ENCODE assay signal across 1 cellular context in the genomic region with DNA sequence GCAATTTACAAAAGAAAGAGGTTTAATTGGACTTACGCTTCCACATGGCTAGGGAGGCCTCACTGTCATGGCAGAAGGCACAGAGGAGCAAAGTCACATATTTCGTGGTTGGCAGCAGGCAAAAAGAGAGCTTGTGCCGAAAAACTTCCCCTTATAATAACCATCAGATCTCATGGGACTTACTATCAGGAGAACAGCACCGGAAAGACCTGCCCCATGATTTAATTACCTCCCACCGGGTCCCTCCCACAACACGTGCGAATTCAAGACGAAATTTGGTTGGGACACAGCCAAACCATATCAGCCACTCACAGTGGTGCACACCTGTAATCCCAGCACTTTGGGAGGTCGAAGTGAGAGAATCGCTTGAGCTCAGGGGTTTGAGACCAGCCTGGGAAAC.
TF ChIP-seq lines count a peak whose summit lies in the region.

No MANE protein-coding gene starts in this region.

TF ChIP-seq in H1, 55 proteins besides CTCF, POLR2A, EP300 and RAD21:
- TF ChIP-seq CREB1 (IDR thresholded peaks at IDR 0.05) = no peak
- no peak for TF ChIP-seq NRF1 (IDR thresholded peaks at IDR 0.05; ENCODE audit: low read depth, low read length)
- TF ChIP-seq JUN (IDR thresholded peaks at IDR 0.05; ENCODE audit: low read depth, low read length) = no peak
- TF ChIP-seq TBP (IDR thresholded peaks at IDR 0.05; ENCODE audit: low read depth, low read length) = no peak
- TF ChIP-seq, protein P1, sequence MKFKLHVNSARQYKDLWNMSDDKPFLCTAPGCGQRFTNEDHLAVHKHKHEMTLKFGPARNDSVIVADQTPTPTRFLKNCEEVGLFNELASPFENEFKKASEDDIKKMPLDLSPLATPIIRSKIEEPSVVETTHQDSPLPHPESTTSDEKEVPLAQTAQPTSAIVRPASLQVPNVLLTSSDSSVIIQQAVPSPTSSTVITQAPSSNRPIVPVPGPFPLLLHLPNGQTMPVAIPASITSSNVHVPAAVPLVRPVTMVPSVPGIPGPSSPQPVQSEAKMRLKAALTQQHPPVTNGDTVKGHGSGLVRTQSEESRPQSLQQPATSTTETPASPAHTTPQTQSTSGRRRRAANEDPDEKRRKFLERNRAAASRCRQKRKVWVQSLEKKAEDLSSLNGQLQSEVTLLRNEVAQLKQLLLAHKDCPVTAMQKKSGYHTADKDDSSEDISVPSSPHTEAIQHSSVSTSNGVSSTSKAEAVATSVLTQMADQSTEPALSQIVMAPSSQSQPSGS (IDR thresholded peaks at IDR 0.05; ENCODE audit: low read length) = no peak
- TF ChIP-seq RFX5 (IDR thresholded peaks at IDR 0.05; ENCODE audit: borderline replicate concordance, low read depth, low read length) = no peak
- no peak for TF ChIP-seq POLR2AphosphoS5 (IDR thresholded peaks at IDR 0.05; ENCODE audit: low read depth, low read length)
- no peak for TF ChIP-seq KDM4A (IDR thresholded peaks at IDR 0.05; ENCODE audit: low read depth, low read length, severe bottlenecking)
- TF ChIP-seq, protein P2, sequence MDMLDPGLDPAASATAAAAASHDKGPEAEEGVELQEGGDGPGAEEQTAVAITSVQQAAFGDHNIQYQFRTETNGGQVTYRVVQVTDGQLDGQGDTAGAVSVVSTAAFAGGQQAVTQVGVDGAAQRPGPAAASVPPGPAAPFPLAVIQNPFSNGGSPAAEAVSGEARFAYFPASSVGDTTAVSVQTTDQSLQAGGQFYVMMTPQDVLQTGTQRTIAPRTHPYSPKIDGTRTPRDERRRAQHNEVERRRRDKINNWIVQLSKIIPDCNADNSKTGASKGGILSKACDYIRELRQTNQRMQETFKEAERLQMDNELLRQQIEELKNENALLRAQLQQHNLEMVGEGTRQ (IDR thresholded peaks at IDR 0.05; ENCODE audit: low read length) = no peak
- TF ChIP-seq TAF7 (optimal IDR thresholded peaks at IDR 0.05; ENCODE audit: borderline replicate concordance, low read depth, low read length) = no peak
- no peak for TF ChIP-seq CBX5 (IDR thresholded peaks at IDR 0.05; ENCODE audit: low read depth, low read length)
- TF ChIP-seq CHD2 (IDR thresholded peaks at IDR 0.05; ENCODE audit: low read length) = no peak
- TF ChIP-seq HDAC6 (IDR thresholded peaks at IDR 0.05; ENCODE audit: low read depth, low read length) = no peak
- TF ChIP-seq YY1 (IDR thresholded peaks at IDR 0.05; ENCODE audit: low read depth, low read length) = no peak
- no peak for TF ChIP-seq KDM5A (IDR thresholded peaks at IDR 0.05; ENCODE audit: low read length)
- TF ChIP-seq, protein P3, sequence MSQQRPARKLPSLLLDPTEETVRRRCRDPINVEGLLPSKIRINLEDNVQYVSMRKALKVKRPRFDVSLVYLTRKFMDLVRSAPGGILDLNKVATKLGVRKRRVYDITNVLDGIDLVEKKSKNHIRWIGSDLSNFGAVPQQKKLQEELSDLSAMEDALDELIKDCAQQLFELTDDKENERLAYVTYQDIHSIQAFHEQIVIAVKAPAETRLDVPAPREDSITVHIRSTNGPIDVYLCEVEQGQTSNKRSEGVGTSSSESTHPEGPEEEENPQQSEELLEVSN (IDR thresholded peaks at IDR 0.05) = no peak
- no peak for TF ChIP-seq PHF8 (conservative IDR thresholded peaks at IDR 0.05; ENCODE audit: low read depth, low read length)
- TF ChIP-seq JUND (IDR thresholded peaks at IDR 0.05; ENCODE audit: low read length) = no peak
- TF ChIP-seq HDAC2 (IDR thresholded peaks at IDR 0.05; ENCODE audit: borderline replicate concordance in 1 of 2, low read depth in 2 of 2, low read length in 2 of 2) = no peak
- TF ChIP-seq BACH1 (IDR thresholded peaks at IDR 0.05; ENCODE audit: low read length) = no peak
